ENCODE assay signal across 21 cellular contexts in genomic region chr12:29270446-29270845, GRCh38.
"Had no signal": no experiment of that assay in that cellular context is flagged by ENCODE, and none has a peak within 500 bp of the region (broad histone marks: within the 10 kb centered on the region; RNA-seq: fewer than 3 reads in every experiment).

No MANE protein-coding gene starts in this region.

- ATAC-seq: HepG2, Panc1, Right ventricle myocardium inferior, SK-N-SH treated with all-trans-retinoic acid at 6 μM for 48 hours had no signal

- DNase-seq: IMR-90, Karpas-422, KG1, MM.1S, NCI-H1092 treated with DMSO at 0.1 percent for 48 hours, NCI-H1436, NCI-H187 treated with DMSO at 0.1 percent for 48 hours, NCI-H2029 treated with DMSO at 0.1 percent for 48 hours, NCI-H2171, NCI-H226, NCI-H446, NCI-H510A, NCI-H524 treated with DMSO at 0.1 percent for 48 hours, NCI-H69, NCI-H774, SHP77 treated with DMSO at 0.1 percent for 48 hours, SJCRH30 had no signal

- H3K4me3 ChIP-seq: SJCRH30 had no signal

- H3K9me3 ChIP-seq: SJCRH30 had no signal

- H3K36me3 ChIP-seq: SJCRH30 had no signal

- H3K27me3 ChIP-seq: SJCRH30 had no signal
